15 cellular contexts compared by ENCODE assay signal in genomic region chr20:39825524-39825923, GRCh38.
"Had no signal": no experiment of that assay in that cellular context is flagged by ENCODE, and none has a peak within 500 bp of the region (broad histone marks: within the 10 kb centered on the region; RNA-seq: fewer than 3 reads in every experiment).

No MANE protein-coding gene starts in this region.

- H3K9me3 ChIP-seq: body of pancreas, left ventricle myocardium inferior had no signal

- DNase-seq: activated CD4-positive, alpha-beta T cell treated with anti-CD3 and anti-CD28 coated beads, Interleukin-2, amount 50 U/mL, for 1 hour; activated CD8-positive, alpha-beta memory T cell treated with anti-CD3 and anti-CD28 coated beads for 24 hours; activated gamma-delta T cell treated with Interleukin-2 at 50 U/mL for 16 hours; amniotic stem cell; body of pancreas; effector CD4-positive, alpha-beta T cell; kidney; left ventricle myocardium inferior; nucleus accumbens; right cardiac atrium; small intestine; stimulated activated CD4-positive, alpha-beta T cell treated with anti-CD3 and anti-CD28 coated beads, Interleukin-4, amount 100 ng/mL, for 24 hours; stimulated activated naive CD4-positive, alpha-beta T cell treated with Interleukin-2 at 50 U/mL for 16 hours had no signal

- H3K36me3 ChIP-seq: left ventricle myocardium inferior had no signal

- FAIRE-seq: kidney, small intestine had no signal

- H3K27ac ChIP-seq: body of pancreas, coronary artery, left ventricle myocardium inferior had no signal

- H3K4me1 ChIP-seq: body of pancreas, left ventricle myocardium inferior had no signal

- H3K4me3 ChIP-seq: body of pancreas, coronary artery, left ventricle myocardium inferior had no signal

- ATAC-seq: activated CD4-positive, CD25-positive, alpha-beta regulatory T cell treated with anti-CD3 and anti-CD28 coated beads, Interleukin-2, amount 50 U/mL, for 24 hours; body of pancreas; right cardiac atrium had no signal

- H3K27me3 ChIP-seq: body of pancreas had no signal
